Comparison of ENCODE assay signal across 1 cellular context in genomic region chr1:163120372-163120771, GRCh38.
TF ChIP-seq lines count a peak whose summit lies in the region.

No MANE protein-coding gene starts in this region.

TF ChIP-seq in SK-N-SH, 30 proteins besides CTCF, POLR2A, EP300 and RAD21 (continued from another document):
- TF ChIP-seq REST (IDR thresholded peaks at IDR 0.05; ENCODE audit: low read depth, low read length): no peak
- TF ChIP-seq, protein P1, sequence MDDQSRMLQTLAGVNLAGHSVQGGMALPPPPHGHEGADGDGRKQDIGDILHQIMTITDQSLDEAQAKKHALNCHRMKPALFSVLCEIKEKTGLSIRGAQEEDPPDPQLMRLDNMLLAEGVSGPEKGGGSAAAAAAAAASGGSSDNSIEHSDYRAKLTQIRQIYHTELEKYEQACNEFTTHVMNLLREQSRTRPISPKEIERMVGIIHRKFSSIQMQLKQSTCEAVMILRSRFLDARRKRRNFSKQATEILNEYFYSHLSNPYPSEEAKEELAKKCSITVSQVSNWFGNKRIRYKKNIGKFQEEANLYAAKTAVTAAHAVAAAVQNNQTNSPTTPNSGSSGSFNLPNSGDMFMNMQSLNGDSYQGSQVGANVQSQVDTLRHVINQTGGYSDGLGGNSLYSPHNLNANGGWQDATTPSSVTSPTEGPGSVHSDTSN (IDR thresholded peaks at IDR 0.05): no peak
